Comparison of ENCODE assay signal across 13 cellular contexts in genomic region chr10:90968448-90969086, GRCh38. TPM values are rescaled to one million over a fixed set of nuclear protein-coding genes. Genes with fewer than 3 reads are reported as not detected.
DNase-seq lines count a peak whose midpoint lies in the region; ATAC-seq, FAIRE-seq and TF ChIP-seq lines count a peak whose summit lies in the region.
"Had no signal": no experiment of that assay in that cellular context is flagged by ENCODE, and none has a peak within 500 bp of the region (broad histone marks: within the 10 kb centered on the region; RNA-seq: fewer than 3 reads in every experiment).

No MANE protein-coding gene starts in this region.

- CTCF ChIA-PET in activated naive CD4-positive, alpha-beta T cell treated with anti-CD3 and anti-CD28 coated beads for 36 hours (lab: Charles Lee) = interaction anchor here (0.6 to 1.4 kb wide), 2 partner anchors 32 to 38 kb away, joined by 3 read pairs; no protein-coding TSS in a partner anchor

- H3K9me3 ChIP-seq in heart left ventricle = no peaks in the 10 kb centered on the region
- H3K9me3 ChIP-seq: suprapubic skin had no signal

- peak overlapping the region in 6 of 12 donors; percentile 1 to 49 (median 23) for H3K4me3 ChIP-seq in heart left ventricle
- H3K4me3 ChIP-seq in astrocyte of the cerebellum (ENCODE audit: low read depth, low read length) = no peak overlapping the region
- H3K4me3 ChIP-seq: suprapubic skin had no signal

- H3K4me3 Mint-ChIP-seq in activated naive CD4-positive, alpha-beta T cell treated with anti-CD3 and anti-CD28 coated beads for 36 hours = no peak overlapping the region
- H3K4me3 Mint-ChIP-seq: activated T-cell treated with anti-CD3 and anti-CD28 coated beads, Interleukin-2, amount 50 U/mL, for 24 hours; H9; naive thymus-derived CD4-positive, alpha-beta T cell had no signal

- intact Hi-C loops in heart left ventricle (cut with DNase I) = loop anchor here in 4 of 10 donors (5.0 to 10.0 kb wide), 3 partner anchors 36 to 54 kb away; partner anchors contain the start of gene ANKRD1 (in 3 of the 4)
- intact Hi-C loops in cardiac septum (cut with DNase I) = loop anchor here (5.0 kb wide), 1 partner anchor 36 kb away; no protein-coding TSS in a partner anchor
- intact Hi-C loops in activated naive CD4-positive, alpha-beta T cell treated with anti-CD3 and anti-CD28 coated beads for 36 hours (cut with micrococcal nuclease) = no loop called here

- TF ChIP-seq CTCF in heart left ventricle (IDR thresholded peaks at IDR 0.05) (no peak), astrocyte of the cerebellum (IDR thresholded peaks at IDR 0.05; ENCODE audit: low read depth, low read length, missing control alignments) (peak; percentile 19)

- in situ Hi-C loops in astrocyte of the cerebellum (cut with HindIII; ENCODE audit: low sequenced_read_pairs) = no loop called here

- no peaks in the 10 kb centered on the region for H3K9me3 Mint-ChIP-seq in activated naive CD4-positive, alpha-beta T cell treated with anti-CD3 and anti-CD28 coated beads for 36 hours
- H3K9me3 Mint-ChIP-seq: activated T-cell treated with anti-CD3 and anti-CD28 coated beads, Interleukin-2, amount 50 U/mL, for 24 hours; H9; naive thymus-derived CD4-positive, alpha-beta T cell had no signal

- 54 to 70% (median 58%) methylated on average over 5 of the region's 5 CpGs for WGBS in heart left ventricle, 4 donors

- H3K36me3 ChIP-seq in heart left ventricle = no peaks in the 10 kb centered on the region
- H3K36me3 ChIP-seq: suprapubic skin had no signal

- no peak for TF ChIP-seq POLR2A in heart left ventricle (IDR thresholded peaks at IDR 0.05)

- ATAC-seq in heart left ventricle = peak in 2 of 4 donors; percentile 33 to 39
- ATAC-seq: naive thymus-derived CD4-positive, alpha-beta T cell had no signal

- H3K27ac Mint-ChIP-seq in activated naive CD4-positive, alpha-beta T cell treated with anti-CD3 and anti-CD28 coated beads for 36 hours = no peak overlapping the region
- H3K27ac Mint-ChIP-seq: activated T-cell treated with anti-CD3 and anti-CD28 coated beads, Interleukin-2, amount 50 U/mL, for 24 hours; H9; naive thymus-derived CD4-positive, alpha-beta T cell had no signal

- no peaks in the 10 kb centered on the region for H3K4me1 Mint-ChIP-seq in activated naive CD4-positive, alpha-beta T cell treated with anti-CD3 and anti-CD28 coated beads for 36 hours (ENCODE audit: low read depth)
- H3K4me1 Mint-ChIP-seq: H9; naive thymus-derived CD4-positive, alpha-beta T cell had no signal

- FAIRE-seq in urothelium cell line (lab: Jason Lieb, UNC) = no peak

- no peaks in the 10 kb centered on the region for H3K27me3 Mint-ChIP-seq in activated naive CD4-positive, alpha-beta T cell treated with anti-CD3 and anti-CD28 coated beads for 36 hours (ENCODE audit: low read depth)

- peak overlapping the region in 9 of 12 donors; percentile 50 to 81 (median 59) for H3K27ac ChIP-seq in heart left ventricle
- H3K27ac ChIP-seq: suprapubic skin had no signal

- DNase-seq in heart left ventricle (no peak), cardiac septum (ENCODE audit: low spot score) (no peak), astrocyte of the cerebellum (ENCODE audit: low read depth) (peak; percentile 63), hepatic stellate cell (ENCODE audit: low spot score) (peak; percentile 36), urothelium cell line (ENCODE audit: low spot score) (peak; percentile 76), superior temporal gyrus (ENCODE audit: extremely low spot score) (no peak), cerebellar nuclear complex (lab: John Stamatoyannopoulos, UW) (no peak)
- no peak for DNase-seq in activated naive CD4-positive, alpha-beta T cell treated with anti-CD3 and anti-CD28 coated beads for 36 hours
- DNase-seq: activated T-cell treated with anti-CD3 and anti-CD28 coated beads, Interleukin-2, amount 50 U/mL, for 24 hours; H9; naive thymus-derived CD4-positive, alpha-beta T cell; stimulated activated CD4-positive, alpha-beta T cell treated with anti-CD3 and anti-CD28 coated beads, Interleukin-2, amount 100 ng/mL, for 24 hours had no signal

- no peaks in the 10 kb centered on the region for H3K36me3 Mint-ChIP-seq in activated naive CD4-positive, alpha-beta T cell treated with anti-CD3 and anti-CD28 coated beads for 36 hours (ENCODE audit: low read depth)
- H3K36me3 Mint-ChIP-seq: naive thymus-derived CD4-positive, alpha-beta T cell had no signal

- peaks cover 4 to 51% (median 19%) of the 10 kb centered on the region in 12 donors for H3K4me1 ChIP-seq in heart left ventricle

- no peaks in the 10 kb centered on the region for H3K27me3 ChIP-seq in heart left ventricle
- H3K27me3 ChIP-seq: suprapubic skin had no signal

RNA-seq across cellular contexts. Expression of gene ANKRD1, which starts 47.7 kb away (rescaled TPM):
- total RNA-seq in heart left ventricle (1,000 to 10,000 TPM; 1,315 to 6,714 (median 4,181) TPM), cardiac septum (8,251 TPM)
- polyA plus RNA-seq in heart left ventricle = 1,000 to 10,000 TPM; 3,580 to 9,579 TPM
- total RNA-seq in activated naive CD4-positive, alpha-beta T cell treated with anti-CD3 and anti-CD28 coated beads for 36 hours = not detected
- total RNA-seq: naive thymus-derived CD4-positive, alpha-beta T cell had no signal
- polyA plus RNA-seq: naive thymus-derived CD4-positive, alpha-beta T cell had no signal

Comparison
In these comparisons a context has a peak if more than half of its experiments do, and no peak if none do; other contexts are left out.
1. DNase-seq: peak in astrocyte of the cerebellum (single experiment), hepatic stellate cell (single experiment) and urothelium cell line (single experiment); none in heart left ventricle (0 of 5), cardiac septum (single experiment), activated naive CD4-positive, alpha-beta T cell treated with anti-CD3 and anti-CD28 coated beads for 36 hours (single experiment), superior temporal gyrus (single experiment) and cerebellar nuclear complex (0 of 2).
2. RNA of gene ANKRD1, which starts 47.7 kb away (total RNA-seq): 8,251 TPM in cardiac septum (single experiment) and 1,315 to 6,714 TPM in heart left ventricle; not detected in activated naive CD4-positive, alpha-beta T cell treated with anti-CD3 and anti-CD28 coated beads for 36 hours; every median in the first group is over 1,000 times any median in the second.